22 cellular contexts compared by ENCODE assay signal in genomic region chr18:7349181-7349837, GRCh38.
DNase-seq lines count a peak whose midpoint lies in the region; ATAC-seq, FAIRE-seq and TF ChIP-seq lines count a peak whose summit lies in the region.
"Had no signal": no experiment of that assay in that cellular context is flagged by ENCODE, and none has a peak within 500 bp of the region (broad histone marks: within the 10 kb centered on the region; RNA-seq: fewer than 3 reads in every experiment).

No MANE protein-coding gene starts in this region.

- DNase-seq in GM23338 (ENCODE audit: low spot score): peak; percentile 16
- no peak for DNase-seq in foreskin keratinocyte
- DNase-seq in urothelium cell line (ENCODE audit: low spot score): no peak
- no peak for DNase-seq in stimulated activated CD4-positive, alpha-beta T cell treated with anti-CD3 and anti-CD28 coated beads, Interleukin-12 subunit alpha, Interleukin-12 subunit beta, amount 100 ng/mL, for 4 hours
- no peak for DNase-seq in UCSD-AML1 (lab: John Stamatoyannopoulos, UW; ENCODE audit: unreplicated experiment)
- no peak for DNase-seq in activated T-helper 1 cell treated with anti-CD3 and anti-CD28 coated beads, Interleukin-12 subunit alpha, Interleukin-12 subunit beta, Interleukin-2, Interleukin-4 antibody, amounts not matched to agents 30 ng/mL and 10 ng/mL and 1 ng/mL, durations not matched to agents 14 hours and 24 hours and 36 hours (ENCODE audit: low spot score)
- DNase-seq: ACHN; Caco-2; CD4-positive, alpha-beta memory T cell; H7; KBM-7; NCI-H1105; NCI-H146; NCI-H2029; NCI-H2227 treated with DMSO at 0.1 percent for 48 hours; NCI-H510A treated with DMSO at 0.1 percent for 48 hours; NCI-H774; Right ventricle myocardium superior had no signal

- no peaks in the 10 kb centered on the region for H3K27me3 ChIP-seq in GM23338 (ENCODE audit: insufficient read depth)
- H3K27me3 ChIP-seq in OCI-LY1 (ENCODE audit: insufficient read depth, low read length): no peaks in the 10 kb centered on the region
- H3K27me3 ChIP-seq in foreskin keratinocyte: no peaks in the 10 kb centered on the region
- H3K27me3 ChIP-seq: BLaER1 had no signal

- TF ChIP-seq CTCF in GM23338 (conservative IDR thresholded peaks at IDR 0.05; ENCODE audit: low read depth in 2 of 2) (peak; percentile 44 to 50), OCI-LY1 (IDR thresholded peaks at IDR 0.05; ENCODE audit: low read length) (peak; percentile 28), foreskin keratinocyte (conservative IDR thresholded peaks at IDR 0.05) (peak; percentile 35)

- peak; percentile 78 for FAIRE-seq in urothelium cell line (lab: Jason Lieb, UNC)
- FAIRE-seq: G401.6, GM18507 had no signal

- intact Hi-C loops in activated T-helper 1 cell treated with anti-CD3 and anti-CD28 coated beads, Interleukin-12 subunit alpha, Interleukin-12 subunit beta, Interleukin-2, Interleukin-4 antibody, amounts not matched to agents 30 ng/mL and 10 ng/mL and 1 ng/mL, durations not matched to agents 14 hours and 24 hours and 36 hours (cut with micrococcal nuclease): no loop called here

- H3K9me3 Mint-ChIP-seq in GM23338: no peaks in the 10 kb centered on the region; the same call in 2 of the 3 replicates
- peaks cover 7% of the 10 kb centered on the region for H3K9me3 Mint-ChIP-seq in activated T-helper 1 cell treated with anti-CD3 and anti-CD28 coated beads, Interleukin-12 subunit alpha, Interleukin-12 subunit beta, Interleukin-2, Interleukin-4 antibody, amounts not matched to agents 30 ng/mL and 10 ng/mL and 1 ng/mL, durations not matched to agents 14 hours and 24 hours and 36 hours

- H3K9me2 ChIP-seq in GM23338 (ENCODE audit: insufficient read depth): no peaks in the 10 kb centered on the region
- H3K9me2 ChIP-seq in OCI-LY1 (ENCODE audit: low read depth, low read length): no peaks in the 10 kb centered on the region

- H3K4me1 ChIP-seq in GM23338 (ENCODE audit: insufficient read depth) (no peaks in the 10 kb centered on the region), OCI-LY1 (ENCODE audit: insufficient read depth, low read length, severe bottlenecking) (no peaks in the 10 kb centered on the region), foreskin keratinocyte (no peaks in the 10 kb centered on the region)
- H3K4me1 ChIP-seq: BLaER1, Caco-2 had no signal

- H2AFZ ChIP-seq in GM23338 (no peak overlapping the region), OCI-LY1 (ENCODE audit: low read length) (no peak overlapping the region)

- H3K4me3 Mint-ChIP-seq in GM23338: no peak overlapping the region
- H3K4me3 Mint-ChIP-seq in activated T-helper 1 cell treated with anti-CD3 and anti-CD28 coated beads, Interleukin-12 subunit alpha, Interleukin-12 subunit beta, Interleukin-2, Interleukin-4 antibody, amounts not matched to agents 30 ng/mL and 10 ng/mL and 1 ng/mL, durations not matched to agents 14 hours and 24 hours and 36 hours: no peak overlapping the region
- H3K4me3 Mint-ChIP-seq: CD4-positive, alpha-beta memory T cell had no signal

- no peaks in the 10 kb centered on the region for H3K9me3 ChIP-seq in OCI-LY1 (ENCODE audit: low read length)
- H3K9me3 ChIP-seq: BLaER1, Caco-2 had no signal

- no peaks in the 10 kb centered on the region for H3K79me2 ChIP-seq in GM23338 (replicated peaks; ENCODE audit: insufficient read depth)
- H3K79me2 ChIP-seq in OCI-LY1 (ENCODE audit: insufficient read depth, low read length): no peaks in the 10 kb centered on the region

- no peak overlapping the region for H3K9ac ChIP-seq in OCI-LY1 (ENCODE audit: low read length)
- H3K9ac ChIP-seq: BLaER1 had no signal

- no peak overlapping the region; the same call in 1 of the 2 replicates for H3K27ac Mint-ChIP-seq in GM23338
- H3K27ac Mint-ChIP-seq in activated T-helper 1 cell treated with anti-CD3 and anti-CD28 coated beads, Interleukin-12 subunit alpha, Interleukin-12 subunit beta, Interleukin-2, Interleukin-4 antibody, amounts not matched to agents 30 ng/mL and 10 ng/mL and 1 ng/mL, durations not matched to agents 14 hours and 24 hours and 36 hours: no peak overlapping the region
- H3K27ac Mint-ChIP-seq: CD4-positive, alpha-beta memory T cell had no signal

- H3K36me3 Mint-ChIP-seq in GM23338 (ENCODE audit: low read depth): no peaks in the 10 kb centered on the region
- H3K36me3 Mint-ChIP-seq in activated T-helper 1 cell treated with anti-CD3 and anti-CD28 coated beads, Interleukin-12 subunit alpha, Interleukin-12 subunit beta, Interleukin-2, Interleukin-4 antibody, amounts not matched to agents 30 ng/mL and 10 ng/mL and 1 ng/mL, durations not matched to agents 14 hours and 24 hours and 36 hours (ENCODE audit: low read depth): no peaks in the 10 kb centered on the region
- H3K36me3 Mint-ChIP-seq: CD4-positive, alpha-beta memory T cell had no signal

- H3K36me3 ChIP-seq in GM23338 (ENCODE audit: insufficient read depth) (no peaks in the 10 kb centered on the region), OCI-LY1 (ENCODE audit: insufficient read depth, low read length) (no peaks in the 10 kb centered on the region)
- H3K36me3 ChIP-seq: BLaER1 had no signal

- H3F3A ChIP-seq in GM23338 (replicated peaks; ENCODE audit: low read depth): no peaks in the 10 kb centered on the region
- H3F3A ChIP-seq in OCI-LY1 (ENCODE audit: insufficient read depth, low read length): no peaks in the 10 kb centered on the region

- H4K20me1 ChIP-seq in GM23338 (replicated peaks; ENCODE audit: insufficient read depth) (no peaks in the 10 kb centered on the region), OCI-LY1 (ENCODE audit: insufficient read depth, low read length) (no peaks in the 10 kb centered on the region)
- H4K20me1 ChIP-seq: BLaER1 had no signal

- H3K4me2 ChIP-seq in GM23338 (no peak overlapping the region), OCI-LY1 (ENCODE audit: low read length) (no peak overlapping the region)
- H3K4me2 ChIP-seq: BLaER1 had no signal

- H3K4me3 ChIP-seq in GM23338 (no peak overlapping the region), OCI-LY1 (ENCODE audit: low read depth, low read length, poor library complexity, severe bottlenecking) (no peak overlapping the region)
- H3K4me3 ChIP-seq: BLaER1 had no signal

- no peak overlapping the region for H3K27ac ChIP-seq in GM23338 (ENCODE audit: low read depth)
- no peak overlapping the region for H3K27ac ChIP-seq in OCI-LY1 (ENCODE audit: low read depth, low read length, poor library complexity, severe bottlenecking)
- H3K27ac ChIP-seq in foreskin keratinocyte: no peak overlapping the region
- H3K27ac ChIP-seq: BLaER1 had no signal

- no peaks in the 10 kb centered on the region for H3K4me1 Mint-ChIP-seq in GM23338
- no peaks in the 10 kb centered on the region for H3K4me1 Mint-ChIP-seq in activated T-helper 1 cell treated with anti-CD3 and anti-CD28 coated beads, Interleukin-12 subunit alpha, Interleukin-12 subunit beta, Interleukin-2, Interleukin-4 antibody, amounts not matched to agents 30 ng/mL and 10 ng/mL and 1 ng/mL, durations not matched to agents 14 hours and 24 hours and 36 hours (ENCODE audit: low read depth)
- H3K4me1 Mint-ChIP-seq: CD4-positive, alpha-beta memory T cell had no signal

- H3K27me3 Mint-ChIP-seq in GM23338 (ENCODE audit: insufficient read depth, low read depth, poor library complexity): no peaks in the 10 kb centered on the region
- no peaks in the 10 kb centered on the region for H3K27me3 Mint-ChIP-seq in activated T-helper 1 cell treated with anti-CD3 and anti-CD28 coated beads, Interleukin-12 subunit alpha, Interleukin-12 subunit beta, Interleukin-2, Interleukin-4 antibody, amounts not matched to agents 30 ng/mL and 10 ng/mL and 1 ng/mL, durations not matched to agents 14 hours and 24 hours and 36 hours (ENCODE audit: insufficient read depth)
- H3K27me3 Mint-ChIP-seq: CD4-positive, alpha-beta memory T cell had no signal

- ATAC-seq in GM23338: no peak; the same call in 2 of the 3 replicates
- no peak for ATAC-seq in foreskin keratinocyte

TF ChIP-seq in GM23338, 12 proteins besides CTCF, POLR2A, EP300 and RAD21 (continues in another document):
- TF ChIP-seq ZNF331 (CRISPR knock-in tag; IDR thresholded peaks at IDR 0.05; ENCODE audit: low read depth) (no peak), CREB1 (CRISPR knock-in tag; IDR thresholded peaks at IDR 0.05; ENCODE audit: low read depth) (no peak), NANOG (IDR thresholded peaks at IDR 0.05; ENCODE audit: borderline replicate concordance) (no peak), ZNF114 (CRISPR knock-in tag; IDR thresholded peaks at IDR 0.05) (no peak), REST (IDR thresholded peaks at IDR 0.05; ENCODE audit: unreplicated experiment) (no peak), JUNB (IDR thresholded peaks at IDR 0.05; ENCODE audit: unreplicated experiment) (no peak), EZH2 (IDR thresholded peaks at IDR 0.05; ENCODE audit: low read depth, unreplicated experiment) (no peak)
